In genomic region chr2:212723226-212723625, GRCh38 we compare ENCODE assay signal across 16 cellular contexts.
DNase-seq lines count a peak whose midpoint lies in the region; ATAC-seq and TF ChIP-seq lines count a peak whose summit lies in the region.
"Had no signal": no experiment of that assay in that cellular context is flagged by ENCODE, and none has a peak within 500 bp of the region (broad histone marks: within the 10 kb centered on the region; RNA-seq: fewer than 3 reads in every experiment).

No MANE protein-coding gene starts in this region.

- H3K36me3 ChIP-seq in PC-3 (ENCODE audit: low read depth, low read length): no peaks in the 10 kb centered on the region
- H3K36me3 ChIP-seq: tibial artery had no signal

- peaks cover 13% of the 10 kb centered on the region for H3K4me1 Mint-ChIP-seq in WTC11
- H3K4me1 Mint-ChIP-seq: activated naive CD4-positive, alpha-beta T cell treated with anti-CD3 and anti-CD28 coated beads, Interleukin-2, amount 10 ng/mL, durations not matched to agents 7 days and 5 days had no signal

- 0 out of 2 replicates have a peak, but pooled peaks cover 4% of the 10 kb centered on the region for H3K27me3 Mint-ChIP-seq in WTC11 (ENCODE audit: low read depth)
- H3K27me3 Mint-ChIP-seq: activated naive CD4-positive, alpha-beta T cell treated with anti-CD3 and anti-CD28 coated beads, Interleukin-2, amount 10 ng/mL, durations not matched to agents 7 days and 5 days had no signal

- ATAC-seq in PC-3 (peak; percentile 80), WTC11 (no peak)
- ATAC-seq in stimulated activated naive CD8-positive, alpha-beta T cell treated with anti-CD3 and anti-CD28 coated beads, Interleukin-15, Interleukin-2, amounts not matched to agents 100 U/mL and 50 U/mL, for 24 hours: peak; percentile 19
- ATAC-seq: left colon, Right ventricle myocardium inferior had no signal

- no peaks in the 10 kb centered on the region for H3K9me3 ChIP-seq in PC-3 (ENCODE audit: low read length)

- H3K4me1 ChIP-seq in PC-3 (ENCODE audit: insufficient read depth, low read length): peaks cover 22% of the 10 kb centered on the region
- H3K4me1 ChIP-seq: tibial artery had no signal

- no peaks in the 10 kb centered on the region for H3F3A ChIP-seq in PC-3 (ENCODE audit: low read length, unreplicated experiment)

- no peak overlapping the region for H3K27ac Mint-ChIP-seq in WTC11
- H3K27ac Mint-ChIP-seq: activated naive CD4-positive, alpha-beta T cell treated with anti-CD3 and anti-CD28 coated beads, Interleukin-2, amount 10 ng/mL, durations not matched to agents 7 days and 5 days had no signal

- intact Hi-C loops in PC-3 (cut with micrococcal nuclease): no loop called here

- H3K4me2 ChIP-seq in PC-3 (ENCODE audit: low read length): peak overlapping the region; percentile 74

- peaks cover 18% of the 10 kb centered on the region for H3K36me3 Mint-ChIP-seq in WTC11
- H3K36me3 Mint-ChIP-seq: activated naive CD4-positive, alpha-beta T cell treated with anti-CD3 and anti-CD28 coated beads, Interleukin-2, amount 10 ng/mL, durations not matched to agents 7 days and 5 days had no signal

- H3K27ac ChIP-seq in PC-3 (ENCODE audit: low read length): peak overlapping the region; percentile 59
- H3K27ac ChIP-seq: tibial artery had no signal

- peak; percentile 8 for DNase-seq in H4 (ENCODE audit: low spot score)
- DNase-seq in PC-3: peak; percentile 66
- DNase-seq in fibroblast of mammary gland (ENCODE audit: low read depth): peak; percentile 47
- DNase-seq in stimulated activated naive CD8-positive, alpha-beta T cell treated with anti-CD3 and anti-CD28 coated beads, Interleukin-15, Interleukin-2, amounts not matched to agents 100 U/mL and 50 U/mL, for 24 hours: no peak
- no peak for DNase-seq in WTC11 (ENCODE audit: low spot score)
- no peak for DNase-seq in activated T-cell treated with anti-CD3 and anti-CD28 coated beads for 4 hours
- DNase-seq in HUDEP-2 (lab: John Stamatoyannopoulos, UW; ENCODE audit: unreplicated experiment in 76 of 76): no peak
- DNase-seq: activated naive CD4-positive, alpha-beta T cell treated with anti-CD3 and anti-CD28 coated beads, Interleukin-2, amount 10 ng/mL, durations not matched to agents 7 days and 5 days; COR-L47; dermis blood vessel endothelial cell; left colon; NCI-H146; NCI-H526; tibial artery had no signal

- peaks cover 40% of the 10 kb centered on the region for H3K9me3 Mint-ChIP-seq in WTC11

- no peaks in the 10 kb centered on the region for H3K79me2 ChIP-seq in PC-3 (ENCODE audit: low read length)

- H3K9me2 ChIP-seq in PC-3 (replicated peaks; ENCODE audit: low read length): no peaks in the 10 kb centered on the region

- no peak overlapping the region for H3K9ac ChIP-seq in PC-3 (ENCODE audit: low read length)

- peak overlapping the region; percentile 29; the same call in 1 of the 2 replicates for H3K4me3 ChIP-seq in PC-3 (ENCODE audit: low read length)
- no peak overlapping the region for H3K4me3 ChIP-seq in fibroblast of mammary gland (ENCODE audit: control insufficient read depth, low read depth, low read length)
- H3K4me3 ChIP-seq: tibial artery had no signal

- no TSS peak for BruUV-seq in PC-3 (replicated peaks; lab: Mats Ljungman, UMichigan)

- TF ChIP-seq CTCF in PC-3 (conservative IDR thresholded peaks at IDR 0.05; ENCODE audit: low read depth, low read length) (no peak), fibroblast of mammary gland (conservative IDR thresholded peaks at IDR 0.05; ENCODE audit: control insufficient read depth, insufficient read depth, low read depth, low read length) (no peak), WTC11 (IDR thresholded peaks at IDR 0.05) (no peak)

- no peak overlapping the region for H3K4me3 Mint-ChIP-seq in WTC11
- H3K4me3 Mint-ChIP-seq: activated naive CD4-positive, alpha-beta T cell treated with anti-CD3 and anti-CD28 coated beads, Interleukin-2, amount 10 ng/mL, durations not matched to agents 7 days and 5 days; neural crest cell had no signal

- H2AFZ ChIP-seq in PC-3 (ENCODE audit: low read length): peak overlapping the region; percentile 45

- POLR2A ChIA-PET in PC-3 (lab: Charles Lee; ENCODE audit: unreplicated experiment): no interaction called here
- POLR2A ChIA-PET in WTC11 (lab: Charles Lee): no interaction called here

- H4K20me1 ChIP-seq in PC-3 (ENCODE audit: low read length): no peaks in the 10 kb centered on the region

- CTCF ChIA-PET in PC-3 (lab: Charles Lee): no interaction called here
- CTCF ChIA-PET in WTC11 (lab: Charles Lee): no interaction called here

- H3K27me3 ChIP-seq in PC-3 (ENCODE audit: low read length): no peaks in the 10 kb centered on the region
- H3K27me3 ChIP-seq: tibial artery had no signal

TF ChIP-seq in WTC11, 78 proteins besides CTCF, POLR2A, EP300 and RAD21:
- TF ChIP-seq, protein P1, sequence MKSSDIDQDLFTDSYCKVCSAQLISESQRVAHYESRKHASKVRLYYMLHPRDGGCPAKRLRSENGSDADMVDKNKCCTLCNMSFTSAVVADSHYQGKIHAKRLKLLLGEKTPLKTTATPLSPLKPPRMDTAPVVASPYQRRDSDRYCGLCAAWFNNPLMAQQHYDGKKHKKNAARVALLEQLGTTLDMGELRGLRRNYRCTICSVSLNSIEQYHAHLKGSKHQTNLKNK (CRISPR knock-in tag; IDR thresholded peaks at IDR 0.05): no peak
- TF ChIP-seq ZNF425 (CRISPR knock-in tag; conservative IDR thresholded peaks at IDR 0.05) (no peak), ZBTB21 (CRISPR knock-in tag; IDR thresholded peaks at IDR 0.05; ENCODE audit: borderline replicate concordance) (no peak), IRF1 (CRISPR knock-in tag; IDR thresholded peaks at IDR 0.05) (no peak), NFATC4 (CRISPR knock-in tag; IDR thresholded peaks at IDR 0.05) (no peak)
- TF ChIP-seq, protein P2, sequence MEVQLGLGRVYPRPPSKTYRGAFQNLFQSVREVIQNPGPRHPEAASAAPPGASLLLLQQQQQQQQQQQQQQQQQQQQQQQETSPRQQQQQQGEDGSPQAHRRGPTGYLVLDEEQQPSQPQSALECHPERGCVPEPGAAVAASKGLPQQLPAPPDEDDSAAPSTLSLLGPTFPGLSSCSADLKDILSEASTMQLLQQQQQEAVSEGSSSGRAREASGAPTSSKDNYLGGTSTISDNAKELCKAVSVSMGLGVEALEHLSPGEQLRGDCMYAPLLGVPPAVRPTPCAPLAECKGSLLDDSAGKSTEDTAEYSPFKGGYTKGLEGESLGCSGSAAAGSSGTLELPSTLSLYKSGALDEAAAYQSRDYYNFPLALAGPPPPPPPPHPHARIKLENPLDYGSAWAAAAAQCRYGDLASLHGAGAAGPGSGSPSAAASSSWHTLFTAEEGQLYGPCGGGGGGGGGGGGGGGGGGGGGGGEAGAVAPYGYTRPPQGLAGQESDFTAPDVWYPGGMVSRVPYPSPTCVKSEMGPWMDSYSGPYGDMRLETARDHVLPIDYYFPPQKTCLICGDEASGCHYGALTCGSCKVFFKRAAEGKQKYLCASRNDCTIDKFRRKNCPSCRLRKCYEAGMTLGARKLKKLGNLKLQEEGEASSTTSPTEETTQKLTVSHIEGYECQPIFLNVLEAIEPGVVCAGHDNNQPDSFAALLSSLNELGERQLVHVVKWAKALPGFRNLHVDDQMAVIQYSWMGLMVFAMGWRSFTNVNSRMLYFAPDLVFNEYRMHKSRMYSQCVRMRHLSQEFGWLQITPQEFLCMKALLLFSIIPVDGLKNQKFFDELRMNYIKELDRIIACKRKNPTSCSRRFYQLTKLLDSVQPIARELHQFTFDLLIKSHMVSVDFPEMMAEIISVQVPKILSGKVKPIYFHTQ (CRISPR knock-in tag; IDR thresholded peaks at IDR 0.05): no peak
TF ChIP-seq in WTC11: peak in this region for 0.

Comparison
In these comparisons a context has a peak if more than half of its experiments do, and no peak if none do; other contexts are left out.
1. DNase-seq: peak in H4 (single experiment), PC-3 (single experiment) and fibroblast of mammary gland (single experiment); none in stimulated activated naive CD8-positive, alpha-beta T cell treated with anti-CD3 and anti-CD28 coated beads, Interleukin-15, Interleukin-2, amounts not matched to agents 100 U/mL and 50 U/mL, for 24 hours (single experiment), WTC11 (single experiment), activated T-cell treated with anti-CD3 and anti-CD28 coated beads for 4 hours (single experiment) and HUDEP-2 (0 of 76).